ENCODE assay signal across 18 cellular contexts in the genomic region with DNA sequence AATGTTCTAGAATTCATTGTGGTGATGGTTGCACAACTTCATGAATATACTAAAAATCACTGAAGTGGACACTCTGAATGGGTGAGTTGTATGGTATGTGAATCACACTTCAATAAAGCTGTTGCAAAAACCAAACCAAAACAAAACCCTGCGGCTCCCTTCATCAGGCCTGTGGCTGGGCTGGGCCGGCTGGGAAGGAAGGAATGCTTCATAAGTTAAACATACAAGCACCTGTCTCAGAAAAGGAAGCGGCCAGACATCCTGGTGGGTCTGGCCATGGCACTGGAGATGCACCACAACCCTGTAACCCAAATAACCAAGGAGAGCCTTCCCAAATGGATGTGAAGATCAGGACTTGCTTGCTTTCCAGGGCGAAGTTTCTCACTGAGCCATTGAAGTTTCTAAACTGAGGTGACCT. TPM values are rescaled to one million over a fixed set of nuclear protein-coding genes. Genes with fewer than 3 reads are reported as not detected.
A peak's percentile ranks its signal among the peaks of the same experiment; 100 is the strongest.
DNase-seq lines count a peak whose midpoint lies in the region; ATAC-seq and TF ChIP-seq lines count a peak whose summit lies in the region.
"Had no signal": no experiment of that assay in that cellular context is flagged by ENCODE, and none has a peak within 500 bp of the region (broad histone marks: within the 10 kb centered on the region; RNA-seq: fewer than 3 reads in every experiment).

No MANE protein-coding gene starts in this region.

- ATAC-seq in IMR-90 (ENCODE audit: low read depth), result peak; percentile 98
- no peak for ATAC-seq in HG03097 (IDR thresholded peaks at IDR 0.05; ENCODE audit: low FRiP score, unreplicated experiment)
- ATAC-seq: activated naive CD4-positive, alpha-beta T cell treated with anti-CD3 and anti-CD28 coated beads, Interleukin-2, amount 50 U/mL, for 72 hours; Right ventricle myocardium inferior had no signal

- H2AK9ac ChIP-seq in IMR-90 (replicated peaks; ENCODE audit: low read depth, low read length, poor library complexity), result no peak overlapping the region

- peak overlapping the region; percentile 22 for H3K27ac Mint-ChIP-seq in chondrocyte (ENCODE audit: unreplicated experiment)
- H3K27ac Mint-ChIP-seq: activated naive CD4-positive, alpha-beta T cell treated with anti-CD3 and anti-CD28 coated beads, Interleukin-2, amount 50 U/mL, for 72 hours; mesothelial cell of epicardium had no signal

- H3K56ac ChIP-seq in IMR-90 (ENCODE audit: extremely low read depth, insufficient read depth, low read length), result no peak overlapping the region

- H3K4me1 Mint-ChIP-seq in chondrocyte (ENCODE audit: low read depth), result no peaks in the 10 kb centered on the region
- H3K4me1 Mint-ChIP-seq: mesothelial cell of epicardium had no signal

- TF ChIP-seq POLR2A in IMR-90 (IDR thresholded peaks at IDR 0.05; ENCODE audit: low read depth, low read length), result no peak

- H3K27me3 Mint-ChIP-seq in chondrocyte (ENCODE audit: low read depth), result no peaks in the 10 kb centered on the region

- no peak overlapping the region for H2BK15ac ChIP-seq in IMR-90 (ENCODE audit: low read depth, low read length)

- H3K79me2 ChIP-seq in Karpas-422 (ENCODE audit: low read length), result no peaks in the 10 kb centered on the region

- H4K20me1 ChIP-seq in IMR-90 (ENCODE audit: insufficient read depth, low read length) (peaks cover 5% of the 10 kb centered on the region), Karpas-422 (ENCODE audit: insufficient read depth, low read depth, low read length) (no peaks in the 10 kb centered on the region)

- H3K4me2 ChIP-seq in IMR-90 (ENCODE audit: low read depth, low read length), result no peak overlapping the region
- no peak overlapping the region for H3K4me2 ChIP-seq in Karpas-422 (ENCODE audit: low read depth, low read length, poor library complexity, severe bottlenecking)

- in situ Hi-C loops in IMR-90 (cut with MboI; ENCODE audit: low sequenced_read_pairs), result no loop called here

- TF ChIP-seq RAD21 in IMR-90 (IDR thresholded peaks at IDR 0.05; ENCODE audit: low read length), result no peak

- no peak overlapping the region for H3K23ac ChIP-seq in IMR-90 (ENCODE audit: low read depth, low read length)

- POLR2A ChIA-PET in IMR-90 (lab: Charles Lee; ENCODE audit: unreplicated experiment), result interaction anchor here (0.7 kb wide), 1 partner anchor 37 kb away, joined by 3 read pairs; no protein-coding TSS in a partner anchor

- no peak overlapping the region for H4K5ac ChIP-seq in IMR-90 (ENCODE audit: low read depth, low read length)

- no peak overlapping the region for H2BK5ac ChIP-seq in IMR-90 (ENCODE audit: low read depth, low read length, poor library complexity, severe bottlenecking)

- H2AFZ ChIP-seq in IMR-90 (replicated peaks; ENCODE audit: low read length, poor library complexity) (no peak overlapping the region), Karpas-422 (ENCODE audit: low read length) (no peak overlapping the region)

- peaks cover 20% of the 10 kb centered on the region for H3K36me3 Mint-ChIP-seq in chondrocyte (ENCODE audit: low read depth)
- H3K36me3 Mint-ChIP-seq: activated naive CD4-positive, alpha-beta T cell treated with anti-CD3 and anti-CD28 coated beads, Interleukin-2, amount 50 U/mL, for 72 hours had no signal

- BruUV-seq in IMR-90 (replicated peaks; lab: Mats Ljungman, UMichigan), result no TSS peak

- H3K4me1 ChIP-seq in IMR-90 (ENCODE audit: control insufficient read depth, insufficient read depth, low read length), result peaks cover 2% of the 10 kb centered on the region; the same call in 1 of the 2 replicates
- no peaks in the 10 kb centered on the region for H3K4me1 ChIP-seq in Karpas-422 (ENCODE audit: low read length)
- H3K4me1 ChIP-seq: esophagus squamous epithelium had no signal

- no peak overlapping the region for H3K4ac ChIP-seq in IMR-90 (ENCODE audit: low read depth, low read length)

- H3K36me3 ChIP-seq in IMR-90 (ENCODE audit: control insufficient read depth, insufficient read depth, low read length), result peaks cover 22% of the 10 kb centered on the region; the same call in 1 of the 2 replicates
- no peaks in the 10 kb centered on the region for H3K36me3 ChIP-seq in kidney epithelial cell (ENCODE audit: control insufficient read depth, insufficient read depth, low read length)
- H3K36me3 ChIP-seq in Karpas-422 (ENCODE audit: insufficient read depth, low read length), result no peaks in the 10 kb centered on the region

- dilution Hi-C loops in IMR-90 (cut with HindIII; ENCODE audit: low sequenced_read_pairs, unreplicated experiment), result no loop called here

- H2BK20ac ChIP-seq in IMR-90 (ENCODE audit: low read depth, low read length), result no peak overlapping the region

- no peak overlapping the region for H3K4me3 ChIP-seq in AG09309 (ENCODE audit: control insufficient read depth, low read depth, low read length)
- no peak overlapping the region for H3K4me3 ChIP-seq in IMR-90 (ENCODE audit: insufficient read depth, low read depth, low read length)
- H3K4me3 ChIP-seq in kidney epithelial cell (ENCODE audit: low read depth, low read length), result no peak overlapping the region
- no peak overlapping the region for H3K4me3 ChIP-seq in Karpas-422 (ENCODE audit: low read length)
- H3K4me3 ChIP-seq: esophagus squamous epithelium, skin epidermis had no signal

- H4K91ac ChIP-seq in IMR-90 (ENCODE audit: insufficient read depth, low read depth, low read length), result no peak overlapping the region

- H2AK5ac ChIP-seq in IMR-90 (ENCODE audit: low read depth, low read length), result no peak overlapping the region

- no CpG with 5 or more reads among the region's 4 CpGs for WGBS in IMR-90 (ENCODE audit: extremely low coverage in 2 of 2, insufficient read length in 1 of 2), 2 experiments

- H3K18ac ChIP-seq in IMR-90 (ENCODE audit: low read depth, low read length), result no peak overlapping the region

- H3K4me3 Mint-ChIP-seq in chondrocyte (ENCODE audit: unreplicated experiment), result no peak overlapping the region
- H3K4me3 Mint-ChIP-seq: mesothelial cell of epicardium had no signal

- H3K9ac ChIP-seq in IMR-90 (ENCODE audit: low read depth, low read length), result no peak overlapping the region
- H3K9ac ChIP-seq in Karpas-422 (ENCODE audit: low read length), result no peak overlapping the region

- peaks cover 2% of the 10 kb centered on the region; the same call in 1 of the 2 replicates for H3K9me1 ChIP-seq in IMR-90 (ENCODE audit: insufficient read depth, low read length)

- H3K27me3 ChIP-seq in IMR-90 (ENCODE audit: control insufficient read depth, insufficient read depth, low read length), result no peaks in the 10 kb centered on the region
- H3K27me3 ChIP-seq in kidney epithelial cell (ENCODE audit: control insufficient read depth, insufficient read depth, low read length), result no peaks in the 10 kb centered on the region
- H3K27me3 ChIP-seq in Karpas-422 (ENCODE audit: low read length), result no peaks in the 10 kb centered on the region
- H3K27me3 ChIP-seq: esophagus squamous epithelium had no signal

- H3K9me3 ChIP-seq in IMR-90 (ENCODE audit: control insufficient read depth, insufficient read depth, low read length), result no peaks in the 10 kb centered on the region
- no peaks in the 10 kb centered on the region for H3K9me3 ChIP-seq in Karpas-422 (ENCODE audit: low read length)
- H3K9me3 ChIP-seq: esophagus squamous epithelium had no signal

- H3K27ac ChIP-seq in IMR-90 (ENCODE audit: insufficient read depth, low read length) (no peak overlapping the region), Karpas-422 (ENCODE audit: low read length) (no peak overlapping the region)
- H3K27ac ChIP-seq: esophagus squamous epithelium had no signal

- H3K79me1 ChIP-seq in IMR-90 (ENCODE audit: low read depth in 1 of 2, low read length in 2 of 2), result peaks cover 4 to 6% of the 10 kb centered on the region in 2 experiments; a peak in 1 of 4 replicates

- intact Hi-C loops in IMR-90 (cut with micrococcal nuclease), result no loop called here

- no peak overlapping the region for H2BK120ac ChIP-seq in IMR-90 (ENCODE audit: low read depth, low read length)

- no peaks in the 10 kb centered on the region for H3K9me3 Mint-ChIP-seq in chondrocyte (ENCODE audit: low read depth)
- H3K9me3 Mint-ChIP-seq: activated naive CD4-positive, alpha-beta T cell treated with anti-CD3 and anti-CD28 coated beads, Interleukin-2, amount 50 U/mL, for 72 hours; mesothelial cell of epicardium had no signal

- CTCF ChIA-PET in IMR-90 (lab: Yijun Ruan, JAX), result no interaction called here

- no peaks in the 10 kb centered on the region for H3K9me2 ChIP-seq in Karpas-422 (replicated peaks; ENCODE audit: insufficient read depth, low read length)

- H3K14ac ChIP-seq in IMR-90 (replicated peaks; ENCODE audit: low read depth, low read length), result no peak overlapping the region

- TF ChIP-seq CTCF in AG09309 (IDR thresholded peaks at IDR 0.05; ENCODE audit: control insufficient read depth, insufficient read depth, low read depth, low read length, missing control alignments), result no peak
- TF ChIP-seq CTCF in IMR-90 (conservative IDR thresholded peaks at IDR 0.05; ENCODE audit: low read depth, low read length), result no peak
- no peak for TF ChIP-seq CTCF in chondrocyte (IDR thresholded peaks at IDR 0.05)
- TF ChIP-seq CTCF in kidney epithelial cell (IDR thresholded peaks at IDR 0.05; ENCODE audit: insufficient read depth, low read length, poor library complexity, severe bottlenecking), result no peak

- DNase-seq in AG09309 (ENCODE audit: low read depth), result peak; percentile 67
- peak; percentile 71 for DNase-seq in IMR-90
- DNase-seq in chondrocyte (ENCODE audit: low spot score), result peak; percentile 3
- DNase-seq in kidney epithelial cell (ENCODE audit: low read depth), result peak; percentile 93
- DNase-seq in SIG-M5 (lab: John Stamatoyannopoulos, UW), result no peak
- DNase-seq in NCI-H1694 (lab: John Stamatoyannopoulos, UW), result no peak
- DNase-seq in Karpas-422, result no peak
- DNase-seq: activated T-cell treated with anti-CD3 and anti-CD28 coated beads for 4 hours; esophagus squamous epithelium; NCI-H2029 treated with DMSO at 0.1 percent for 48 hours; NCI-H82; nucleus accumbens; stimulated activated naive CD4-positive, alpha-beta T cell treated with Interleukin-2 at 50 U/mL for 16 hours had no signal

- H4K8ac ChIP-seq in IMR-90 (ENCODE audit: low read depth in 2 of 2, low read length in 2 of 2), result no peak overlapping the region

TF ChIP-seq in IMR-90, 13 proteins besides CTCF, POLR2A, EP300 and RAD21:
- no peak for TF ChIP-seq BHLHE40 (IDR thresholded peaks at IDR 0.05; ENCODE audit: low read depth, low read length)
- TF ChIP-seq CHD1 (IDR thresholded peaks at IDR 0.05; ENCODE audit: low read depth, low read length), result no peak
- peak; percentile 93 for TF ChIP-seq CEBPB (IDR thresholded peaks at IDR 0.05; ENCODE audit: low read depth, low read length)
- TF ChIP-seq NFE2L2 (IDR thresholded peaks at IDR 0.05; ENCODE audit: low read depth, low read length), result no peak
- TF ChIP-seq MXI1 (IDR thresholded peaks at IDR 0.05; ENCODE audit: borderline replicate concordance, low read depth, low read length), result no peak

RNA-seq across cellular contexts. Expression of a gene that starts 34.9 kb away (rescaled TPM):
- total RNA-seq in IMR-90 (2012; rRNA removed), result 16.1 and 18.1 TPM in 2 replicates
- 35.3 and 42.6 TPM in 2 replicates for polyA plus RNA-seq in IMR-90 (2012; rRNA removed)
- polyA plus RNA-seq in IMR-90 (2012; cell fraction: cytosol; rRNA removed), result 26.9 and 28.3 TPM in 2 replicates
- 30.5 and 31.5 TPM in 2 replicates for polyA plus RNA-seq in IMR-90 (2012; cell fraction: nucleus; rRNA removed; ENCODE audit: low replicate concordance)
- total RNA-seq in chondrocyte, result 29.9 to 45.6 TPM (median 40.3 TPM) in 3 replicates
- 46.0 and 69.5 TPM in 2 replicates for total RNA-seq in kidney epithelial cell
- under 0.01 TPM in 1 of 2 replicates, not detected in the other for total RNA-seq in Karpas-422 (2014; rRNA removed; shearing (Covaris generic); ENCODE audit: low replicate concordance)

Comparison
In these comparisons a context has a peak if more than half of its experiments do, and no peak if none do; other contexts are left out.
1. DNase-seq: peak in AG09309 (single experiment), IMR-90 (single experiment), chondrocyte (single experiment) and kidney epithelial cell (single experiment); none in SIG-M5 (single experiment), NCI-H1694 (single experiment) and Karpas-422 (single experiment).
2. RNA of a gene that starts 34.9 kb away (total RNA-seq): 46.0 to 69.5 TPM in kidney epithelial cell, 29.9 to 45.6 TPM in chondrocyte and 16.1 to 18.1 TPM in IMR-90; under 0.01 TPM in Karpas-422; every median in the first group is over 10 times any median in the second.